In genomic region chrX:103250977-103251376, GRCh38 we compare ENCODE assay signal across 16 cellular contexts. TPM values are rescaled to one million over a fixed set of nuclear protein-coding genes. Genes with fewer than 3 reads are reported as not detected.
"Had no signal": no experiment of that assay in that cellular context is flagged by ENCODE, and none has a peak within 500 bp of the region (broad histone marks: within the 10 kb centered on the region; RNA-seq: fewer than 3 reads in every experiment).

No MANE protein-coding gene starts in this region.

- H3K4me3 Mint-ChIP-seq: activated B cell treated with CpG ODN at 0.5 μM for 24 hours; activated CD4-positive, alpha-beta T cell treated with anti-CD3 and anti-CD28 coated beads, Interleukin-2, amount 10 ng/mL, durations not matched to agents 7 days and 5 days; central memory CD8-positive, alpha-beta T cell; memory B cell; nephron; T-helper 1 cell treated with Interleukin-12 subunit alpha and Interleukin-12 subunit beta and Interleukin-4 antibody, amounts not matched to agents 30 μg/mL and 1 μg/mL, for 36 hours had no signal

- H3K4me3 ChIP-seq: adrenal gland, left lung, vagina had no signal

- DNase-seq: activated B cell treated with CpG ODN at 0.5 μM for 24 hours; activated CD4-positive, alpha-beta T cell treated with anti-CD3 and anti-CD28 coated beads, Interleukin-2, amount 10 ng/mL, durations not matched to agents 7 days and 5 days; activated naive CD4-positive, alpha-beta T cell treated with anti-CD3 and anti-CD28 coated beads, Interleukin-2, amount 50 U/mL, for 16 hours; adrenal gland; cortex of kidney; effector CD8-positive, alpha-beta T cell; glutamatergic neuron; left lung had no signal

- H3K27me3 Mint-ChIP-seq: activated B cell treated with CpG ODN at 0.5 μM for 24 hours; central memory CD8-positive, alpha-beta T cell had no signal

- H3K36me3 Mint-ChIP-seq: memory B cell had no signal

- FAIRE-seq: TTC549 had no signal

- H3K27ac Mint-ChIP-seq: activated B cell treated with CpG ODN at 0.5 μM for 24 hours; activated CD4-positive, alpha-beta T cell treated with anti-CD3 and anti-CD28 coated beads, Interleukin-2, amount 10 ng/mL, durations not matched to agents 7 days and 5 days; memory B cell; nephron; T-helper 1 cell treated with Interleukin-12 subunit alpha and Interleukin-12 subunit beta and Interleukin-4 antibody, amounts not matched to agents 30 μg/mL and 1 μg/mL, for 36 hours had no signal

- H3K36me3 ChIP-seq: adrenal gland, left lung, vagina had no signal

- H3K9me3 Mint-ChIP-seq: activated B cell treated with CpG ODN at 0.5 μM for 24 hours; activated CD4-positive, alpha-beta T cell treated with anti-CD3 and anti-CD28 coated beads, Interleukin-2, amount 10 ng/mL, durations not matched to agents 7 days and 5 days; central memory CD8-positive, alpha-beta T cell; memory B cell; nephron; T-helper 1 cell treated with Interleukin-12 subunit alpha and Interleukin-12 subunit beta and Interleukin-4 antibody, amounts not matched to agents 30 μg/mL and 1 μg/mL, for 36 hours had no signal

- H3K27me3 ChIP-seq: adrenal gland, vagina had no signal

RNA-seq across cellular contexts. Expression of gene TCEAL5, which starts 25.6 kb away (rescaled TPM):
- total RNA-seq: activated B cell treated with CpG ODN at 0.5 μM for 24 hours; activated CD4-positive, alpha-beta T cell treated with anti-CD3 and anti-CD28 coated beads, Interleukin-2, amount 10 ng/mL, durations not matched to agents 7 days and 5 days; left lung; osteoblast; renal cortical epithelial cell had no signal
